12 cellular contexts compared by ENCODE assay signal in the genomic region with DNA sequence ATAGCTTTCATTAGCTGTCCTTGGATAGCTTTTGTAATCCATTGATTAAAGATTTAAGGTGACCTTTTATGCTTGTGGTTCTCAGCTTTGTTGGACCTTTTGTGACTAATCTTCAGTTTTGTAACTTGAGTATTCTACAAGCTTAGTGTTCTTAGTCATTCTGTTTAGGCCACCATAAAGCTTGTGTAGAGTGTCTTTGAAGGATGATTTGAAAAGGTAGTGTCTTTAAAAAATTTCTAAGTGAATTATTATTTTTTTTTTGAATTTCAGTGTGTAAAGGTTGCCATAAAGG. TPM values are rescaled to one million over a fixed set of nuclear protein-coding genes. Genes with fewer than 3 reads are reported as not detected.
A peak's percentile ranks its signal among the peaks of the same experiment; 100 is the strongest.
DNase-seq lines count a peak whose midpoint lies in the region; ATAC-seq and TF ChIP-seq lines count a peak whose summit lies in the region.
"Had no signal": no experiment of that assay in that cellular context is flagged by ENCODE, and none has a peak within 500 bp of the region (broad histone marks: within the 10 kb centered on the region; RNA-seq: fewer than 3 reads in every experiment).

No MANE protein-coding gene starts in this region.

- DNase-seq in activated CD4-positive, alpha-beta T cell treated with anti-CD3 and anti-CD28 coated beads for 36 hours = no peak
- DNase-seq in activated CD4-positive, alpha-beta T cell treated with anti-CD3 and anti-CD28 coated beads, Interleukin-2, amount 50 U/mL, for 1 hour = no peak
- peak; percentile 50 for DNase-seq in SK-MEL-5 (ENCODE audit: low read depth, low spot score)
- DNase-seq in choroid plexus epithelial cell (ENCODE audit: low read depth) = peak; percentile 47
- no peak for DNase-seq in sigmoid colon
- no peak for DNase-seq in putamen (ENCODE audit: low spot score)
- DNase-seq in C1 segment of cervical spinal cord (lab: John Stamatoyannopoulos, UW) = no peak
- DNase-seq in KG1 (lab: John Stamatoyannopoulos, UW) = no peak
- DNase-seq: dermis blood vessel endothelial cell, mesendoderm, NCI-H146 had no signal

- H3K36me3 ChIP-seq in sigmoid colon = peaks cover 0 to 29% (median 10%) of the 10 kb centered on the region in 4 donors

- TF ChIP-seq POLR2A in sigmoid colon (IDR thresholded peaks at IDR 0.05) = no peak

- ATAC-seq in activated CD4-positive, alpha-beta T cell treated with anti-CD3 and anti-CD28 coated beads for 36 hours = peak; percentile 48

- intact Hi-C loops in activated CD4-positive, alpha-beta T cell treated with anti-CD3 and anti-CD28 coated beads for 36 hours (cut with DNase I, micrococcal nuclease) = no loop called here
- intact Hi-C loops in sigmoid colon (cut with DNase I) = no loop called here

- H3K27ac ChIP-seq in sigmoid colon = peak overlapping the region in 3 of 4 donors; percentile 18 to 95 (median 36)
- H3K27ac ChIP-seq: suprapubic skin had no signal

- TF ChIP-seq EP300 in sigmoid colon (IDR thresholded peaks at IDR 0.05) = no peak

- H3K4me3 Mint-ChIP-seq in activated CD4-positive, alpha-beta T cell treated with anti-CD3 and anti-CD28 coated beads for 36 hours = no peak overlapping the region

- peaks cover 0 to 80% (median 69%) of the 10 kb centered on the region in 4 donors for H3K4me1 ChIP-seq in sigmoid colon

- H3K4me1 Mint-ChIP-seq in activated CD4-positive, alpha-beta T cell treated with anti-CD3 and anti-CD28 coated beads for 36 hours = peaks cover 76% of the 10 kb centered on the region

- no peak for TF ChIP-seq CTCF in choroid plexus epithelial cell (conservative IDR thresholded peaks at IDR 0.05; ENCODE audit: low read depth, low read length)
- no peak for TF ChIP-seq CTCF in sigmoid colon (IDR thresholded peaks at IDR 0.05)

- no peaks in the 10 kb centered on the region for H3K9me3 ChIP-seq in sigmoid colon
- H3K9me3 ChIP-seq: suprapubic skin had no signal

- H3K4me3 ChIP-seq in choroid plexus epithelial cell (ENCODE audit: low read depth, low read length) (no peak overlapping the region), sigmoid colon (no peak overlapping the region)
- H3K4me3 ChIP-seq: suprapubic skin had no signal

- no peaks in the 10 kb centered on the region for H3K9me3 Mint-ChIP-seq in activated CD4-positive, alpha-beta T cell treated with anti-CD3 and anti-CD28 coated beads for 36 hours (ENCODE audit: low read depth)

- H3K27me3 ChIP-seq in sigmoid colon = no peaks in the 10 kb centered on the region
- H3K27me3 ChIP-seq: suprapubic skin had no signal

- H3K27me3 Mint-ChIP-seq in activated CD4-positive, alpha-beta T cell treated with anti-CD3 and anti-CD28 coated beads for 36 hours = no peaks in the 10 kb centered on the region

- in situ Hi-C loops in SK-MEL-5 (cut with HindIII; ENCODE audit: low pct_unique_long_range_greater_than_20kb, low sequenced_read_pairs) = no loop called here

- peaks cover 53% of the 10 kb centered on the region for H3K36me3 Mint-ChIP-seq in activated CD4-positive, alpha-beta T cell treated with anti-CD3 and anti-CD28 coated beads for 36 hours (ENCODE audit: low read depth)

- POLR2A ChIA-PET in activated CD4-positive, alpha-beta T cell treated with anti-CD3 and anti-CD28 coated beads for 36 hours (lab: Charles Lee) = interaction anchor here (0.5 to 1.0 kb wide), 3 partner anchors 19 to 28 kb away, joined by 3 to 5 read pairs (median 4); no protein-coding TSS in a partner anchor

- CTCF ChIA-PET in activated CD4-positive, alpha-beta T cell treated with anti-CD3 and anti-CD28 coated beads for 36 hours (lab: Charles Lee) = interaction anchor here (0.7 to 1.5 kb wide), 6 partner anchors 9 to 32 kb away, joined by 3 to 6 read pairs (median 5); no protein-coding TSS in a partner anchor

- peak overlapping the region; percentile 80 for H3K27ac Mint-ChIP-seq in activated CD4-positive, alpha-beta T cell treated with anti-CD3 and anti-CD28 coated beads for 36 hours

RNA-seq across cellular contexts. Expression of a gene that starts 7.5 kb away (rescaled TPM):
- 100 to 1,000 TPM; 260 to 353 TPM for total RNA-seq in activated CD4-positive, alpha-beta T cell treated with anti-CD3 and anti-CD28 coated beads for 36 hours
- total RNA-seq in SK-MEL-5 (2014; rRNA removed; shearing (Covaris generic)) = 172 and 186 TPM in 2 replicates
- 261 and 302 TPM in 2 replicates for polyA plus RNA-seq in SK-MEL-5 (2015; cell fraction: cytosol; rRNA removed)
- polyA plus RNA-seq in SK-MEL-5 (2015; cell fraction: nucleus; rRNA removed) = 88.8 and 160 TPM in 2 replicates
- total RNA-seq in sigmoid colon = 100 to 1,000 TPM; 269 to 500 (median 408) TPM
- 100 to 1,000 TPM; 245 to 318 (median 253) TPM for polyA plus RNA-seq in sigmoid colon

Comparison
In these comparisons a context has a peak if more than half of its experiments do, and no peak if none do; other contexts are left out.
1. DNase-seq: peak in SK-MEL-5 (single experiment) and choroid plexus epithelial cell (single experiment); none in activated CD4-positive, alpha-beta T cell treated with anti-CD3 and anti-CD28 coated beads for 36 hours (single experiment), activated CD4-positive, alpha-beta T cell treated with anti-CD3 and anti-CD28 coated beads, Interleukin-2, amount 50 U/mL, for 1 hour (single experiment), sigmoid colon (single experiment), putamen (single experiment), C1 segment of cervical spinal cord (0 of 14) and KG1 (single experiment).